8 cellular contexts compared by ENCODE assay signal in the genomic region with DNA sequence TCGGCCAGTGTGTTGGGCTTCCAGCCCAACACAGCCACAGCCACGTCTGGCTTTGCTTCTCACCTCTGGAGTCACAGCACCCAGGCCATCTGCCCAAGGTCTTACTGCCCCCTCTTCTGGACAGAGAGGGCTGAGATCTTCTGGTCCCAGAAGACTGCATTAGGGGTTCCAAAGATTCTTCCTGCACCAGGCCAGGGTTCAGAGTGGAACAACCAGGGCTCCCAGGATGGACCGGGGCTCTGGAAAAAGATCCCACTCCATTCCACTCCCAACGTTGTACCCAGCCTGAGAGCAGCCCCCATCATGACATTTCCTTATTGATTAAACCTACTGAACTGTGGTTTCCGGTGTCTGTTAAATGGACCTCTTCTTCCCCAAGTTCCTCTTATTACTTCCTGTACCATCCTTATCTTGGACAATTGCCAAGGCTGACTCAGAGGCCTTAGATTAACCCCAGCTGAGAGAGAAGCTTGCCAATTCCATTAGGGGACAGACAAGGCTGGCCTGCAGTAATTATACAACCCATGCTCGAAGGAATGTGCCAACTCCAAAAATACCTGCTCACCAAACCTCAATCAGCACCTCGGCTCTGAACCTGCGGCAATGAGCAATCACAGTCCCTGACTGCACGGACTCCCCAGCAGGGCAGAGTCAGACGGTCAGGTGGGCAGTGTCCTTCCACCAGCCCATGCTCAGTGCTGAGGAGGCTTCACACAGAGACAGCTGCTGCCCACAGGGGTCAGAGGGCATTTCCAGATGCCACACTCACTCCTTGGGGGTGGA. TPM values are rescaled to one million over a fixed set of nuclear protein-coding genes. Genes with fewer than 3 reads are reported as not detected.
DNase-seq lines count a peak whose midpoint lies in the region; ATAC-seq and TF ChIP-seq lines count a peak whose summit lies in the region.

No MANE protein-coding gene starts in this region.

- no peaks in the 10 kb centered on the region for H3K27me3 Mint-ChIP-seq in CD4-positive, CD25-positive, alpha-beta regulatory T cell

- H3K4me1 ChIP-seq in CD4-positive, CD25-positive, alpha-beta regulatory T cell (ENCODE audit: control insufficient read depth, insufficient read depth, low read length, poor library complexity, severe bottlenecking), result peaks cover 10% of the 10 kb centered on the region
- H3K4me1 ChIP-seq in Peyer's patch (peaks cover 4 to 22% (median 17%) of the 10 kb centered on the region in 4 donors), lower lobe of right lung (peaks cover 25% of the 10 kb centered on the region)

- H3K36me3 ChIP-seq in CD4-positive, CD25-positive, alpha-beta regulatory T cell (ENCODE audit: control insufficient read depth, insufficient read depth, low read length), result no peaks in the 10 kb centered on the region
- H3K36me3 ChIP-seq in Peyer's patch, result no peaks in the 10 kb centered on the region
- H3K36me3 ChIP-seq in lower lobe of right lung, result no peaks in the 10 kb centered on the region

- H3K27ac ChIP-seq in CD4-positive, CD25-positive, alpha-beta regulatory T cell (ENCODE audit: insufficient read depth, low read length, poor library complexity, severe bottlenecking), result no peak overlapping the region
- peak overlapping the region in 3 of 4 donors; percentile 7 to 42 (median 42) for H3K27ac ChIP-seq in Peyer's patch
- H3K27ac ChIP-seq in lower lobe of right lung, result no peak overlapping the region

- peak overlapping the region in 3 of 4 donors; percentile 16 to 23 (median 21) for H3K4me3 Mint-ChIP-seq in CD4-positive, CD25-positive, alpha-beta regulatory T cell

- H3K36me3 Mint-ChIP-seq in CD4-positive, CD25-positive, alpha-beta regulatory T cell, result peaks cover 21% of the 10 kb centered on the region

- H3K27me3 ChIP-seq in CD4-positive, CD25-positive, alpha-beta regulatory T cell (ENCODE audit: control insufficient read depth, insufficient read depth, low read length), result no peaks in the 10 kb centered on the region
- H3K27me3 ChIP-seq in Peyer's patch (no peaks in the 10 kb centered on the region), lower lobe of right lung (ENCODE audit: low read depth) (no peaks in the 10 kb centered on the region)

- peak; percentile 77 to 80 for ATAC-seq in CD4-positive, CD25-positive, alpha-beta regulatory T cell (ENCODE audit: low read depth in 2 of 2)
- ATAC-seq in GM19043 (IDR thresholded peaks at IDR 0.05; ENCODE audit: low read depth, unreplicated experiment) (peak; percentile 81), lower lobe of right lung (peak; percentile 88 to 90), HG02870 (IDR thresholded peaks at IDR 0.05; ENCODE audit: unreplicated experiment) (no peak), HG02571 (IDR thresholded peaks at IDR 0.05; ENCODE audit: unreplicated experiment) (no peak)

- H3K27ac Mint-ChIP-seq in CD4-positive, CD25-positive, alpha-beta regulatory T cell, result peak overlapping the region; percentile 9 to 59 (median 52)

- TF ChIP-seq POLR2A in Peyer's patch (IDR thresholded peaks at IDR 0.05), result no peak

- peak in 1 of 3 donors; percentile 56 for DNase-seq in CD4-positive, CD25-positive, alpha-beta regulatory T cell
- peak in 65 of 76 experiments; percentile 9 to 87 (median 62) for DNase-seq in HUDEP-2 (lab: John Stamatoyannopoulos, UW; ENCODE audit: unreplicated experiment in 76 of 76)
- peak in 2 of 3 donors; percentile 39 to 75 for DNase-seq in Peyer's patch
- peak; percentile 66 for DNase-seq in dedifferentiated amniotic fluid mesenchymal stem cell (ENCODE audit: extremely low spot score)
- DNase-seq in lower lobe of right lung, result no peak

- TF ChIP-seq CTCF in Peyer's patch (IDR thresholded peaks at IDR 0.05) (peak in 2 of 6 experiments; percentile 10 to 20), lower lobe of right lung (IDR thresholded peaks at IDR 0.05) (peak; percentile 24)

- no peak overlapping the region for H3K4me3 ChIP-seq in CD4-positive, CD25-positive, alpha-beta regulatory T cell (ENCODE audit: low read depth, low read length)
- no peak overlapping the region for H3K4me3 ChIP-seq in Peyer's patch
- H3K4me3 ChIP-seq in lower lobe of right lung, result no peak overlapping the region

- H3K9me3 ChIP-seq in CD4-positive, CD25-positive, alpha-beta regulatory T cell (ENCODE audit: control insufficient read depth in 2 of 2, low read length in 2 of 2), result no peaks in the 10 kb centered on the region
- H3K9me3 ChIP-seq in Peyer's patch (peaks cover 0 to 4% (median 0%) of the 10 kb centered on the region in 4 donors), lower lobe of right lung (no peaks in the 10 kb centered on the region)

- intact Hi-C loops in lower lobe of right lung (cut with DNase I), result no loop called here

- H3K4me1 Mint-ChIP-seq in CD4-positive, CD25-positive, alpha-beta regulatory T cell, result peaks cover 0 to 19% (median 14%) of the 10 kb centered on the region in 4 donors

- peaks cover 0 to 7% (median 0%) of the 10 kb centered on the region in 7 donors for H3K9me3 Mint-ChIP-seq in CD4-positive, CD25-positive, alpha-beta regulatory T cell

RNA-seq across cellular contexts. Expression of gene NPFFR1, which starts 47.9 kb away (rescaled TPM):
- not detected for total RNA-seq in CD4-positive, CD25-positive, alpha-beta regulatory T cell
- polyA plus RNA-seq in CD4-positive, CD25-positive, alpha-beta regulatory T cell, result not detected
- total RNA-seq in Peyer's patch (not detected), lower lobe of right lung (1.0 TPM)

RNA-seq across cellular contexts. Expression of gene LRRC20, which starts 50.7 kb away (rescaled TPM):
- 2.3 TPM for total RNA-seq in CD4-positive, CD25-positive, alpha-beta regulatory T cell
- 1 to 10 TPM in 3 of 4 donors, under 1 TPM in 1; 0.93 to 3.1 (median 1.8) TPM for polyA plus RNA-seq in CD4-positive, CD25-positive, alpha-beta regulatory T cell
- total RNA-seq in Peyer's patch, result 10 to 100 TPM in 1 of 4 donors, 1 to 10 TPM in 3; 1.5 to 19.8 (median 6.5) TPM
- 10.0 TPM for total RNA-seq in lower lobe of right lung

Comparison
In these comparisons a context has a peak if more than half of its experiments do, and no peak if none do; other contexts are left out.
1. ATAC-seq: peak in CD4-positive, CD25-positive, alpha-beta regulatory T cell (2 of 2), GM19043 (single experiment) and lower lobe of right lung (2 of 2); none in HG02870 (single experiment) and HG02571 (single experiment).
2. H3K27ac ChIP-seq: peak in Peyer's patch (3 of 4); none in CD4-positive, CD25-positive, alpha-beta regulatory T cell (single experiment) and lower lobe of right lung (single experiment).